Comparison of ENCODE assay signal across 1 cellular context in genomic region chr22:27687984-27688545, GRCh38.
TF ChIP-seq lines count a peak whose summit lies in the region.

No MANE protein-coding gene starts in this region.

TF ChIP-seq in IMR-90, 13 proteins besides CTCF, POLR2A, EP300 and RAD21 (continued from another document):
- TF ChIP-seq MXI1 (IDR thresholded peaks at IDR 0.05; ENCODE audit: borderline replicate concordance, low read depth, low read length) (no peak), CEBPB (IDR thresholded peaks at IDR 0.05; ENCODE audit: low read depth, low read length) (peak; percentile 48; the same call in 1 of the 2 replicates)
